ENCODE assay signal across 3 cellular contexts in genomic region chr2:39718483-39718882, GRCh38.
TF ChIP-seq lines count a peak whose summit lies in the region.

No MANE protein-coding gene starts in this region.

TF ChIP-seq in HepG2, 621 proteins besides CTCF, POLR2A, EP300 and RAD21 (continues in another document):
- no peak for TF ChIP-seq ZNF83 (CRISPR knock-in tag; IDR thresholded peaks at IDR 0.05; ENCODE audit: borderline replicate concordance)
- no peak for TF ChIP-seq PHF8 (CRISPR knock-in tag; IDR thresholded peaks at IDR 0.05)
- TF ChIP-seq ARID5B (CRISPR knock-in tag; IDR thresholded peaks at IDR 0.05): 0 out of 2 replicates have a peak, but pooled peaks have one; percentile 15
- TF ChIP-seq ZFP36L1 (CRISPR knock-in tag; IDR thresholded peaks at IDR 0.05): no peak
- TF ChIP-seq ERF (CRISPR knock-in tag; IDR thresholded peaks at IDR 0.05): no peak
- no peak for TF ChIP-seq NFE2L1 (CRISPR knock-in tag; IDR thresholded peaks at IDR 0.05; ENCODE audit: borderline replicate concordance)
- TF ChIP-seq PITX1 (CRISPR knock-in tag; IDR thresholded peaks at IDR 0.05): no peak
- TF ChIP-seq ZNF12 (CRISPR knock-in tag; IDR thresholded peaks at IDR 0.05): no peak
- TF ChIP-seq ATAD3A (CRISPR knock-in tag; IDR thresholded peaks at IDR 0.05): no peak
- TF ChIP-seq SOX13 (IDR thresholded peaks at IDR 0.05): no peak
- TF ChIP-seq SOX13 (CRISPR knock-in tag; conservative IDR thresholded peaks at IDR 0.05 in 1 of 2, IDR thresholded peaks at IDR 0.05 in 1 of 2): peak in 1 of 2 experiments; percentile 23; a peak in 1 of 4 replicates
- no peak for TF ChIP-seq ZNF674 (CRISPR knock-in tag; IDR thresholded peaks at IDR 0.05; ENCODE audit: low read depth)
- peak; percentile 41; the same call in 1 of the 2 replicates for TF ChIP-seq SP5 (CRISPR knock-in tag; IDR thresholded peaks at IDR 0.05; ENCODE audit: borderline replicate concordance, low read depth)
- no peak for TF ChIP-seq NFKBIZ (CRISPR knock-in tag; IDR thresholded peaks at IDR 0.05)
- no peak for TF ChIP-seq ZBTB14 (CRISPR knock-in tag; IDR thresholded peaks at IDR 0.05)
- TF ChIP-seq MAZ (IDR thresholded peaks at IDR 0.05; ENCODE audit: borderline replicate concordance, low read depth, low read length): no peak
- no peak for TF ChIP-seq MAZ (CRISPR knock-in tag; IDR thresholded peaks at IDR 0.05; ENCODE audit: low read depth)
- no peak for TF ChIP-seq MATR3 (CRISPR knock-in tag; IDR thresholded peaks at IDR 0.05)
- TF ChIP-seq NR0B2 (CRISPR knock-in tag; IDR thresholded peaks at IDR 0.05): no peak

TF ChIP-seq in K562, 482 proteins besides CTCF, POLR2A, EP300 and RAD21:
- TF ChIP-seq ZNF583 (CRISPR knock-in tag; IDR thresholded peaks at IDR 0.05): no peak
- TF ChIP-seq HINFP (tag; conservative IDR thresholded peaks at IDR 0.05; ENCODE audit: low read depth): no peak
- no peak for TF ChIP-seq KDM1A (IDR thresholded peaks at IDR 0.05)
- TF ChIP-seq CSDE1 (IDR thresholded peaks at IDR 0.05): no peak
- no peak for TF ChIP-seq FOXK1 (CRISPR knock-in tag; IDR thresholded peaks at IDR 0.05; ENCODE audit: borderline replicate concordance)
- no peak for TF ChIP-seq NR1H2 (CRISPR knock-in tag; IDR thresholded peaks at IDR 0.05)
- no peak for TF ChIP-seq SMAD1 (IDR thresholded peaks at IDR 0.05; ENCODE audit: low read depth, low read length, partially characterized antibody)
- no peak for TF ChIP-seq SP2 (IDR thresholded peaks at IDR 0.05; ENCODE audit: extremely low read depth, low read depth, low read length, poor library complexity, severe bottlenecking)
- TF ChIP-seq U2AF2 (optimal IDR thresholded peaks at IDR 0.05; ENCODE audit: low read depth, low read length): no peak
- TF ChIP-seq MCM5 (IDR thresholded peaks at IDR 0.05; ENCODE audit: low read depth): no peak
- no peak for TF ChIP-seq MTA2 (IDR thresholded peaks at IDR 0.05; ENCODE audit: low read depth)
- TF ChIP-seq NR2C2 (CRISPR knock-in tag; IDR thresholded peaks at IDR 0.05): no peak
- no peak for TF ChIP-seq NR2C2 (tag; IDR thresholded peaks at IDR 0.05)
- TF ChIP-seq KAT8 (IDR thresholded peaks at IDR 0.05; ENCODE audit: low read depth): no peak

TF ChIP-seq in GM12891, 5 proteins besides CTCF, POLR2A, EP300 and RAD21:
- TF ChIP-seq PAX5 (IDR thresholded peaks at IDR 0.05; ENCODE audit: insufficient read depth, low read length, severe bottlenecking) (no peak), POU2F2 (IDR thresholded peaks at IDR 0.05; ENCODE audit: low read depth, low read length) (no peak), SPI1 (IDR thresholded peaks at IDR 0.05; ENCODE audit: low read depth, low read length) (no peak), TAF1 (IDR thresholded peaks at IDR 0.05; ENCODE audit: low read depth, low read length) (no peak), POLR2AphosphoS5 (IDR thresholded peaks at IDR 0.05; ENCODE audit: low read depth, low read length) (no peak)
